In genomic region chr3:15892828-15893227, GRCh38 we compare ENCODE assay signal across 11 cellular contexts.
A peak's percentile ranks its signal among the peaks of the same experiment; 100 is the strongest.
DNase-seq lines count a peak whose midpoint lies in the region; ATAC-seq, FAIRE-seq and TF ChIP-seq lines count a peak whose summit lies in the region.
"Had no signal": no experiment of that assay in that cellular context is flagged by ENCODE, and none has a peak within 500 bp of the region (broad histone marks: within the 10 kb centered on the region; RNA-seq: fewer than 3 reads in every experiment).

No MANE protein-coding gene starts in this region.

- TF ChIP-seq POLR2A in H54 (IDR thresholded peaks at IDR 0.05; ENCODE audit: low read depth, low read length) = no peak

- peak; percentile 48 for FAIRE-seq in H54 (lab: Jason Lieb, UNC)
- FAIRE-seq: G401.6 had no signal

- TF ChIP-seq CTCF in ascending aorta (IDR thresholded peaks at IDR 0.05) = no peak
- no peak for TF ChIP-seq CTCF in fibroblast of the aortic adventitia (IDR thresholded peaks at IDR 0.05; ENCODE audit: insufficient read depth, low read length)

- H3K4me1 ChIP-seq in ascending aorta (peaks cover 6 to 8% of the 10 kb centered on the region in 2 donors), skeletal muscle tissue (ENCODE audit: control insufficient read depth in 3 of 3, insufficient read depth in 3 of 3, low read length in 3 of 3) (peaks cover 21 to 29% (median 21%) of the 10 kb centered on the region in 3 donors)

- intact Hi-C loops in ascending aorta (cut with DNase I) = no loop called here

- H3K27ac ChIP-seq in ascending aorta = peak overlapping the region; percentile 77
- H3K27ac ChIP-seq in skeletal muscle tissue (ENCODE audit: low read depth, low read length) = peak overlapping the region; percentile 83

- H3K4me3 ChIP-seq in ascending aorta (no peak overlapping the region), fibroblast of the aortic adventitia (ENCODE audit: low read depth, low read length) (no peak overlapping the region), skeletal muscle tissue (ENCODE audit: low read length in 3 of 3) (no peak overlapping the region)

- H3K9me3 ChIP-seq in ascending aorta (no peaks in the 10 kb centered on the region), skeletal muscle tissue (ENCODE audit: control insufficient read depth in 3 of 3, low read length in 3 of 3) (peaks cover 0 to 3% (median 0%) of the 10 kb centered on the region in 3 donors)

- ATAC-seq in GM21528 (IDR thresholded peaks at IDR 0.05; ENCODE audit: low FRiP score, unreplicated experiment) = no peak
- no peak for ATAC-seq in GM18907 (IDR thresholded peaks at IDR 0.05; ENCODE audit: unreplicated experiment)
- ATAC-seq: CD8-positive, alpha-beta T cell had no signal

- no peak for DNase-seq in H54 (ENCODE audit: insufficient read length, low spot score)
- DNase-seq in ascending aorta (ENCODE audit: low spot score in 2 of 2) = no peak
- peak; percentile 76 for DNase-seq in fibroblast of the aortic adventitia (ENCODE audit: low read depth)
- no peak for DNase-seq in NCI-H510A (lab: John Stamatoyannopoulos, UW)
- DNase-seq: CD8-positive, alpha-beta T cell; effector CD4-positive, alpha-beta T cell; islet precursor cell had no signal

- no peaks in the 10 kb centered on the region for H3K27me3 ChIP-seq in ascending aorta
- no peaks in the 10 kb centered on the region for H3K27me3 ChIP-seq in skeletal muscle tissue (ENCODE audit: control insufficient read depth in 3 of 3, insufficient read depth in 3 of 3, low read length in 3 of 3)

- no peak overlapping the region for H3K9ac ChIP-seq in skeletal muscle tissue (ENCODE audit: low read depth in 1 of 3, low read length in 3 of 3)

- H3K36me3 ChIP-seq in ascending aorta = no peaks in the 10 kb centered on the region
- H3K36me3 ChIP-seq in skeletal muscle tissue (ENCODE audit: control insufficient read depth in 3 of 3, insufficient read depth in 3 of 3, low read length in 3 of 3) = no peaks in the 10 kb centered on the region
